ENCODE assay signal across 8 cellular contexts in the genomic region with DNA sequence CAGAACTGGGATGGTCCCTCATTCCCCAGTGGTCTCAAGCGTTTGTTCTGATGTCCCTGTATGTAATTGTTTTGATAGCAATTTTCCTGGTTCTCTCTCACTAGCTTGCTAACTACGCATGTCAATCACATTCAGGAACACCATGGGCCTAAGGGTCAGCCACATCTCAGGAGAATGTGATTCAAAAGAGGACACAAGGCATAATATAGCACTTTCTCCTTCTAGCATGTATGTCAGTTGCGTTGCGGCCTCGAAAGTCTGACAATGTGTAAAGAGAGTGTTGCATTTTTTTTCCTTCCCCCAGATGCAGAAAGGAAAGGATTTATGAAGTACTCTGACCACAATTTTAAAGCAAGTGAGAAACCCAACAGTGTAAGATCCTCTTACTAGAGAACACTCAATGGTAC. TPM values are rescaled to one million over a fixed set of nuclear protein-coding genes. Genes with fewer than 3 reads are reported as not detected.
DNase-seq lines count a peak whose midpoint lies in the region; ATAC-seq and TF ChIP-seq lines count a peak whose summit lies in the region.

No MANE protein-coding gene starts in this region.

- peaks cover 14% of the 10 kb centered on the region for H3K4me1 ChIP-seq in PC-3 (ENCODE audit: insufficient read depth, low read length)
- H3K4me1 ChIP-seq in duodenal mucosa (ENCODE audit: control insufficient read depth in 1 of 2, insufficient read depth in 2 of 2, low read length in 2 of 2) = peaks cover 15 to 16% of the 10 kb centered on the region in 2 donors

- H3K79me2 ChIP-seq in PC-3 (ENCODE audit: low read length) = no peaks in the 10 kb centered on the region

- H3K27ac Mint-ChIP-seq in neural crest cell (ENCODE audit: unreplicated experiment) = peak overlapping the region; percentile 96

- H3K36me3 Mint-ChIP-seq in neural crest cell (ENCODE audit: low read depth) = peaks cover 8% of the 10 kb centered on the region

- ATAC-seq in GM21723 (IDR thresholded peaks at IDR 0.05; ENCODE audit: unreplicated experiment) (peak; percentile 4), PC-3 (no peak), GM19397 (IDR thresholded peaks at IDR 0.05; ENCODE audit: unreplicated experiment) (no peak)

- H3F3A ChIP-seq in PC-3 (ENCODE audit: low read length, unreplicated experiment) = no peaks in the 10 kb centered on the region

- H3K36me3 ChIP-seq in PC-3 (ENCODE audit: low read depth, low read length) (no peaks in the 10 kb centered on the region), duodenal mucosa (ENCODE audit: control insufficient read depth in 1 of 2, insufficient read depth in 2 of 2, low read length in 2 of 2) (no peaks in the 10 kb centered on the region)

- H3K9ac ChIP-seq in PC-3 (ENCODE audit: low read length) (peak overlapping the region; percentile 95), duodenal mucosa (ENCODE audit: low read depth in 1 of 2, low read length in 2 of 2) (peak overlapping the region; percentile 61 to 87)

- DNase-seq in PC-3 (no peak), neural crest cell (ENCODE audit: low read depth, low spot score) (no peak), middle frontal gyrus (ENCODE audit: extremely low spot score, low spot score) (no peak), COR-L47 (lab: John Stamatoyannopoulos, UW) (no peak), NCI-H1436 treated with DMSO at 0.1 percent for 48 hours (lab: John Stamatoyannopoulos, UW) (no peak)

- CTCF ChIA-PET in PC-3 (lab: Charles Lee) = no interaction called here

- H3K4me2 ChIP-seq in PC-3 (ENCODE audit: low read length) = peak overlapping the region; percentile 99

- intact Hi-C loops in PC-3 (cut with micrococcal nuclease) = no loop called here

- H3K27me3 Mint-ChIP-seq in neural crest cell (ENCODE audit: low read depth) = no peaks in the 10 kb centered on the region

- POLR2A ChIA-PET in PC-3 (lab: Charles Lee; ENCODE audit: unreplicated experiment) = no interaction called here

- peak overlapping the region; percentile 91 for H3K4me3 Mint-ChIP-seq in neural crest cell

- peak overlapping the region; percentile 91 for H2AFZ ChIP-seq in PC-3 (ENCODE audit: low read length)

- H3K4me3 ChIP-seq in PC-3 (ENCODE audit: low read length) = peak overlapping the region; percentile 82
- peak overlapping the region; percentile 82 to 89 for H3K4me3 ChIP-seq in duodenal mucosa (ENCODE audit: low read depth in 1 of 2, low read length in 2 of 2)

- H4K20me1 ChIP-seq in PC-3 (ENCODE audit: low read length) = no peaks in the 10 kb centered on the region

- H3K9me3 Mint-ChIP-seq in neural crest cell = peaks cover 3% of the 10 kb centered on the region

- TF ChIP-seq CTCF in PC-3 (conservative IDR thresholded peaks at IDR 0.05; ENCODE audit: low read depth, low read length) (no peak), neural crest cell (conservative IDR thresholded peaks at IDR 0.05) (no peak)

- H3K9me3 ChIP-seq in PC-3 (ENCODE audit: low read length) = no peaks in the 10 kb centered on the region
- no peaks in the 10 kb centered on the region for H3K9me3 ChIP-seq in duodenal mucosa (ENCODE audit: control insufficient read depth in 1 of 2, low read length in 2 of 2)

- TSS peak; percentile 96 for BruUV-seq in PC-3 (replicated peaks; lab: Mats Ljungman, UMichigan)

- H3K27me3 ChIP-seq in PC-3 (ENCODE audit: low read length) = no peaks in the 10 kb centered on the region
- H3K27me3 ChIP-seq in duodenal mucosa (ENCODE audit: control insufficient read depth in 1 of 2, insufficient read depth in 2 of 2, low read length in 2 of 2) = no peaks in the 10 kb centered on the region

- H3K9me2 ChIP-seq in PC-3 (replicated peaks; ENCODE audit: low read length) = no peaks in the 10 kb centered on the region

- H3K4me1 Mint-ChIP-seq in neural crest cell = peaks cover 24% of the 10 kb centered on the region

- peak overlapping the region; percentile 87 for H3K27ac ChIP-seq in PC-3 (ENCODE audit: low read length)
- H3K27ac ChIP-seq in duodenal mucosa (ENCODE audit: low read depth, low read length) = peak overlapping the region; percentile 97

RNA-seq across cellular contexts. Expression of gene TCF12, which starts 32.0 kb away (rescaled TPM):
- total RNA-seq in PC-3 (2014; rRNA removed) = 78.3 and 103 TPM in 2 replicates
- total RNA-seq in neural crest cell = 207 and 232 TPM in 2 replicates
